Comparison of ENCODE assay signal across 13 cellular contexts in the genomic region with DNA sequence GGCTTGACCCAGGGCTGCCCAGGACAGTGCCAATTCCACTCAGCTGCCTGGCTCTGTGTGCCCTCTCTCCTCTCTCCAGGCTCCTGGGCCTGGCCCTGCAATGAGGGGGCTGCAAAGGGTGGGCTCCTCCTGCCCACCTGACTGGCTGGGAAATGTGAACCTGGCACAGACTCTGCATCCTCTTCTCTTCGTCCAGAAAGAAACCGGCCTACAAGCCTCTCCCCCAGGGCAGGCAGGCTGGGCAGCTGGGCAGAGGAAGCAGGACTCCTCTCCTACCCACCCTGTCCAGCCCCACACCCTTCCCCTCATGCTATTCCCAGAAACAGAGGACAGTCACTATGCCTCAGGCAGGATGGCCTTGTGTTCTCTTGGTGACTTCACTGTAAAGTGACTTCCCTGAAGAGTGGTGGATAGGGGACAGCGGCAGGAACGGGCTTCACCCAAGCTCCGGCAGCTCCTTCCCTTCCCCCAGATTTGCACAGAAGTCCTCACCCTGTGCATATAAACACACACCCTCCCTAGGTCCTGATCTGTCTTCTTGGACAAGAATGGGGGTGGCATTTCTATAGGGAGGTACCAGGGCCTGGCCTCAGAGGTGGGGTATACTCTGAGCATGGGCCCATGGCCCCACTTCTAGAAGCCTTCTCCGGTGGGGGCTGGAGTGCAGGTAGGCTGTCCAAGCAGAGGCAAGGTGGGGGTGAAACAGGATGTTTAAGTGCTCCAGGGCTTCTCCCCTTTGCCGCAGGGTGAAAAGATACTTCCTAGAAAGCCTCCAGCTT. TPM values are rescaled to one million over a fixed set of nuclear protein-coding genes. Genes with fewer than 3 reads are reported as not detected.
DNase-seq lines count a peak whose midpoint lies in the region; ATAC-seq and TF ChIP-seq lines count a peak whose summit lies in the region.
"Had no signal": no experiment of that assay in that cellular context is flagged by ENCODE, and none has a peak within 500 bp of the region (broad histone marks: within the 10 kb centered on the region; RNA-seq: fewer than 3 reads in every experiment).

No MANE protein-coding gene starts in this region.

- peak in 1 of 4 donors; percentile 27 for TF ChIP-seq EP300 in upper lobe of left lung (IDR thresholded peaks at IDR 0.05)

- H3K9me3 Mint-ChIP-seq in activated naive CD4-positive, alpha-beta T cell treated with anti-CD3 and anti-CD28 coated beads, Interleukin-2, amount 50 U/mL, for 72 hours: no peaks in the 10 kb centered on the region
- H3K9me3 Mint-ChIP-seq in naive thymus-derived CD4-positive, alpha-beta T cell: no peaks in the 10 kb centered on the region
- H3K9me3 Mint-ChIP-seq: effector memory CD8-positive, alpha-beta T cell; WTC11 had no signal

- ATAC-seq in activated naive CD4-positive, alpha-beta T cell treated with anti-CD3 and anti-CD28 coated beads, Interleukin-2, amount 50 U/mL, for 72 hours: no peak
- no peak for ATAC-seq in naive thymus-derived CD4-positive, alpha-beta T cell
- ATAC-seq in upper lobe of left lung (ENCODE audit: low FRiP score in 2 of 2) (no peak), GM21825 (IDR thresholded peaks at IDR 0.05; ENCODE audit: unreplicated experiment) (no peak)
- ATAC-seq: effector memory CD8-positive, alpha-beta T cell had no signal

- TF ChIP-seq CTCF in WERI-Rb-1 (IDR thresholded peaks at IDR 0.05; ENCODE audit: low read depth, low read length): no peak
- TF ChIP-seq CTCF in upper lobe of left lung (IDR thresholded peaks at IDR 0.05): no peak

- WGBS in upper lobe of left lung, 2 donors: 78% methylated on average over 7 of the region's 7 CpGs

- DNase-seq in activated naive CD4-positive, alpha-beta T cell treated with anti-CD3 and anti-CD28 coated beads, Interleukin-2, amount 50 U/mL, for 72 hours (ENCODE audit: low spot score in 2 of 2): peak in 1 of 2 donors; percentile 38
- DNase-seq in activated naive CD4-positive, alpha-beta T cell treated with anti-CD3 and anti-CD28 coated beads, Interleukin-2, amount 50 U/mL, for 16 hours: no peak
- DNase-seq in WERI-Rb-1 (peak; percentile 5), upper lobe of left lung (no peak), cortex of kidney (lab: John Stamatoyannopoulos, UW) (no peak)
- DNase-seq in naive thymus-derived CD4-positive, alpha-beta T cell: no peak
- DNase-seq: AML-193; effector memory CD8-positive, alpha-beta T cell; NCI-H1694 treated with DMSO at 0.1 percent for 48 hours; NCI-H446 treated with DMSO at 0.1 percent for 48 hours; trophoblast cell had no signal

- H3K4me1 Mint-ChIP-seq in naive thymus-derived CD4-positive, alpha-beta T cell: peaks cover 15 to 44% (median 33%) of the 10 kb centered on the region in 7 donors

- CTCF ChIA-PET in naive thymus-derived CD4-positive, alpha-beta T cell (lab: Charles Lee): interaction anchor here (1.2 kb wide), 1 partner anchor 8 kb away, joined by 5 read pairs; no protein-coding TSS in a partner anchor

- intact Hi-C loops in naive thymus-derived CD4-positive, alpha-beta T cell (cut with micrococcal nuclease): no loop called here

- no peak overlapping the region for H3K4me3 Mint-ChIP-seq in naive thymus-derived CD4-positive, alpha-beta T cell
- H3K4me3 Mint-ChIP-seq: effector memory CD8-positive, alpha-beta T cell; WTC11 had no signal

- no peak for TF ChIP-seq POLR2A in upper lobe of left lung (IDR thresholded peaks at IDR 0.05)

- H3K27ac ChIP-seq in WERI-Rb-1 (no peak overlapping the region), upper lobe of left lung (peak overlapping the region; percentile 26 to 78 (median 52))
- H3K27ac ChIP-seq in naive thymus-derived CD4-positive, alpha-beta T cell (ENCODE audit: low read depth, low read length): peak overlapping the region; percentile 29

- H3K36me3 ChIP-seq in WERI-Rb-1 (no peaks in the 10 kb centered on the region), upper lobe of left lung (no peaks in the 10 kb centered on the region)
- H3K36me3 ChIP-seq in naive thymus-derived CD4-positive, alpha-beta T cell (ENCODE audit: control insufficient read depth in 2 of 3, insufficient read depth in 3 of 3, low read length in 3 of 3): no peaks in the 10 kb centered on the region

- POLR2A ChIA-PET in naive thymus-derived CD4-positive, alpha-beta T cell (lab: Charles Lee): interaction anchor here (0.5 to 9.4 kb wide), 7 partner anchors 8 to 247 kb away, joined by 3 to 137 read pairs (median 3); no protein-coding TSS in a partner anchor

- H3K36me3 Mint-ChIP-seq in activated naive CD4-positive, alpha-beta T cell treated with anti-CD3 and anti-CD28 coated beads, Interleukin-2, amount 50 U/mL, for 72 hours: peaks cover 0 to 12% of the 10 kb centered on the region in 2 donors
- no peaks in the 10 kb centered on the region for H3K36me3 Mint-ChIP-seq in naive thymus-derived CD4-positive, alpha-beta T cell
- H3K36me3 Mint-ChIP-seq: WTC11 had no signal

- H3K27me3 ChIP-seq in WERI-Rb-1 (ENCODE audit: insufficient read depth, low read depth, severe bottlenecking) (no peaks in the 10 kb centered on the region), upper lobe of left lung (no peaks in the 10 kb centered on the region)
- no peaks in the 10 kb centered on the region for H3K27me3 ChIP-seq in naive thymus-derived CD4-positive, alpha-beta T cell (ENCODE audit: control insufficient read depth in 2 of 2, insufficient read depth in 2 of 2, low read length in 2 of 2)

- no peaks in the 10 kb centered on the region for H3K9me3 ChIP-seq in WERI-Rb-1 (ENCODE audit: severe bottlenecking)
- no peaks in the 10 kb centered on the region for H3K9me3 ChIP-seq in naive thymus-derived CD4-positive, alpha-beta T cell (ENCODE audit: control insufficient read depth in 2 of 3, low read length in 3 of 3)
- H3K9me3 ChIP-seq in upper lobe of left lung: no peaks in the 10 kb centered on the region

- no peaks in the 10 kb centered on the region for H3K27me3 Mint-ChIP-seq in naive thymus-derived CD4-positive, alpha-beta T cell
- H3K27me3 Mint-ChIP-seq: effector memory CD8-positive, alpha-beta T cell had no signal

- peaks cover 9 to 17% of the 10 kb centered on the region in 2 donors for H3K4me1 ChIP-seq in naive thymus-derived CD4-positive, alpha-beta T cell (ENCODE audit: control insufficient read depth in 2 of 2, insufficient read depth in 2 of 2, low read length in 2 of 2)
- peaks cover 22 to 37% (median 26%) of the 10 kb centered on the region in 4 donors for H3K4me1 ChIP-seq in upper lobe of left lung

- H3K4me3 ChIP-seq in WERI-Rb-1 (ENCODE audit: low read depth, low read length) (no peak overlapping the region), upper lobe of left lung (no peak overlapping the region)
- no peak overlapping the region for H3K4me3 ChIP-seq in naive thymus-derived CD4-positive, alpha-beta T cell (ENCODE audit: low read length)

- H3K27ac Mint-ChIP-seq in activated naive CD4-positive, alpha-beta T cell treated with anti-CD3 and anti-CD28 coated beads, Interleukin-2, amount 50 U/mL, for 72 hours: peak overlapping the region; percentile 19 to 50
- H3K27ac Mint-ChIP-seq in naive thymus-derived CD4-positive, alpha-beta T cell: peak overlapping the region in 8 of 9 donors; percentile 13 to 88 (median 68)
- H3K27ac Mint-ChIP-seq: WTC11 had no signal

RNA-seq across cellular contexts. Expression of gene STAT5A, which starts 4.9 kb away (rescaled TPM):
- 100 to 1,000 TPM; 171 to 177 TPM for total RNA-seq in activated naive CD4-positive, alpha-beta T cell treated with anti-CD3 and anti-CD28 coated beads, Interleukin-2, amount 50 U/mL, for 72 hours
- 100 to 1,000 TPM; 111 to 162 (median 150) TPM for total RNA-seq in naive thymus-derived CD4-positive, alpha-beta T cell
- polyA plus RNA-seq in naive thymus-derived CD4-positive, alpha-beta T cell: 100 to 1,000 TPM in 1 of 2 donors, 10 to 100 TPM in 1; 72.8 to 150 TPM
- total RNA-seq in upper lobe of left lung: 100 to 1,000 TPM in 1 of 6 donors, 10 to 100 TPM in 5; 33.7 to 119 (median 70.3) TPM

RNA-seq across cellular contexts. Expression of gene STAT5B, which starts 7.2 kb away (rescaled TPM):
- total RNA-seq in activated naive CD4-positive, alpha-beta T cell treated with anti-CD3 and anti-CD28 coated beads, Interleukin-2, amount 50 U/mL, for 72 hours: 100 to 1,000 TPM; 117 to 207 TPM
- 100 to 1,000 TPM; 143 to 192 (median 183) TPM for total RNA-seq in naive thymus-derived CD4-positive, alpha-beta T cell
- polyA plus RNA-seq in naive thymus-derived CD4-positive, alpha-beta T cell: 100 to 1,000 TPM in 1 of 2 donors, 10 to 100 TPM in 1; 98.0 to 135 TPM
- 100 to 1,000 TPM in 1 of 6 donors, 10 to 100 TPM in 5; 48.6 to 115 (median 66.3) TPM for total RNA-seq in upper lobe of left lung
